Comparison of ENCODE assay signal across 10 cellular contexts in genomic region chr1:168535536-168535935, GRCh38. TPM values are rescaled to one million over a fixed set of nuclear protein-coding genes. Genes with fewer than 3 reads are reported as not detected.
DNase-seq lines count a peak whose midpoint lies in the region; ATAC-seq and TF ChIP-seq lines count a peak whose summit lies in the region.
"Had no signal": no experiment of that assay in that cellular context is flagged by ENCODE, and none has a peak within 500 bp of the region (broad histone marks: within the 10 kb centered on the region; RNA-seq: fewer than 3 reads in every experiment).

No MANE protein-coding gene starts in this region.

- DNase-seq in activated CD8-positive, alpha-beta memory T cell treated with anti-CD3 and anti-CD28 coated beads, Interleukin-2, amount 10 ng/mL, durations not matched to agents 7 days and 5 days: peak; percentile 71
- DNase-seq in activated CD8-positive, alpha-beta memory T cell treated with anti-CD3 and anti-CD28 coated beads, Interleukin-2, amount 50 U/mL, for 48 hours: no peak
- DNase-seq in GM20000 (ENCODE audit: low spot score) (no peak), NCI-H82 (lab: John Stamatoyannopoulos, UW) (no peak), RKO (ENCODE audit: low spot score) (no peak)

- H3K36me3 Mint-ChIP-seq in activated CD8-positive, alpha-beta memory T cell treated with anti-CD3 and anti-CD28 coated beads, Interleukin-2, amount 10 ng/mL, durations not matched to agents 7 days and 5 days: peaks cover 37% of the 10 kb centered on the region
- H3K36me3 Mint-ChIP-seq in T-helper 1 cell treated with Interleukin-12 subunit alpha and Interleukin-12 subunit beta and Interleukin-4 antibody, amounts not matched to agents 30 μg/mL and 1 μg/mL, for 36 hours (ENCODE audit: low read depth): peaks cover 23% of the 10 kb centered on the region
- H3K36me3 Mint-ChIP-seq in stimulated activated memory B cell treated with anti-CD40 and anti-IgM and Interleukin-4, amounts not matched to agents 10 μg/mL and 1 μg/mL and 100 μg/mL, for 72 hours: no peaks in the 10 kb centered on the region

- CTCF ChIA-PET in activated CD8-positive, alpha-beta memory T cell treated with anti-CD3 and anti-CD28 coated beads, Interleukin-2, amount 10 ng/mL, durations not matched to agents 7 days and 5 days (lab: Charles Lee): interaction anchor here (0.8 to 2.5 kb wide), 13 partner anchors 12 to 193 kb away, joined by 3 to 8 read pairs (median 4); no protein-coding TSS in a partner anchor

- peak overlapping the region; percentile 62 for H3K4me3 Mint-ChIP-seq in activated CD8-positive, alpha-beta memory T cell treated with anti-CD3 and anti-CD28 coated beads, Interleukin-2, amount 10 ng/mL, durations not matched to agents 7 days and 5 days
- peak overlapping the region; percentile 78 for H3K4me3 Mint-ChIP-seq in T-helper 1 cell treated with Interleukin-12 subunit alpha and Interleukin-12 subunit beta and Interleukin-4 antibody, amounts not matched to agents 30 μg/mL and 1 μg/mL, for 36 hours
- no peak overlapping the region for H3K4me3 Mint-ChIP-seq in stimulated activated memory B cell treated with anti-CD40 and anti-IgM and Interleukin-4, amounts not matched to agents 10 μg/mL and 1 μg/mL and 100 μg/mL, for 72 hours

- H3K27ac Mint-ChIP-seq in activated CD8-positive, alpha-beta memory T cell treated with anti-CD3 and anti-CD28 coated beads, Interleukin-2, amount 10 ng/mL, durations not matched to agents 7 days and 5 days: peak overlapping the region; percentile 93
- peak overlapping the region; percentile 92 for H3K27ac Mint-ChIP-seq in T-helper 1 cell treated with Interleukin-12 subunit alpha and Interleukin-12 subunit beta and Interleukin-4 antibody, amounts not matched to agents 30 μg/mL and 1 μg/mL, for 36 hours
- peak overlapping the region; percentile 35 for H3K27ac Mint-ChIP-seq in stimulated activated memory B cell treated with anti-CD40 and anti-IgM and Interleukin-4, amounts not matched to agents 10 μg/mL and 1 μg/mL and 100 μg/mL, for 72 hours

- H3K27me3 Mint-ChIP-seq in activated CD8-positive, alpha-beta memory T cell treated with anti-CD3 and anti-CD28 coated beads, Interleukin-2, amount 10 ng/mL, durations not matched to agents 7 days and 5 days: peaks cover 2% of the 10 kb centered on the region
- H3K27me3 Mint-ChIP-seq in T-helper 1 cell treated with Interleukin-12 subunit alpha and Interleukin-12 subunit beta and Interleukin-4 antibody, amounts not matched to agents 30 μg/mL and 1 μg/mL, for 36 hours (ENCODE audit: low read depth): peaks cover 10% of the 10 kb centered on the region
- H3K27me3 Mint-ChIP-seq in stimulated activated memory B cell treated with anti-CD40 and anti-IgM and Interleukin-4, amounts not matched to agents 10 μg/mL and 1 μg/mL and 100 μg/mL, for 72 hours: peaks cover 9% of the 10 kb centered on the region

- no peak for TF ChIP-seq CTCF in GM20000 (IDR thresholded peaks at IDR 0.05; ENCODE audit: extremely low read depth, missing control alignments)

- H3K4me1 Mint-ChIP-seq in activated CD8-positive, alpha-beta memory T cell treated with anti-CD3 and anti-CD28 coated beads, Interleukin-2, amount 10 ng/mL, durations not matched to agents 7 days and 5 days: peaks cover 52% of the 10 kb centered on the region
- peaks cover 44% of the 10 kb centered on the region for H3K4me1 Mint-ChIP-seq in T-helper 1 cell treated with Interleukin-12 subunit alpha and Interleukin-12 subunit beta and Interleukin-4 antibody, amounts not matched to agents 30 μg/mL and 1 μg/mL, for 36 hours (ENCODE audit: low read depth)
- peaks cover 9% of the 10 kb centered on the region for H3K4me1 Mint-ChIP-seq in stimulated activated memory B cell treated with anti-CD40 and anti-IgM and Interleukin-4, amounts not matched to agents 10 μg/mL and 1 μg/mL and 100 μg/mL, for 72 hours

- peaks cover 3% of the 10 kb centered on the region for H3K9me3 Mint-ChIP-seq in activated CD8-positive, alpha-beta memory T cell treated with anti-CD3 and anti-CD28 coated beads, Interleukin-2, amount 10 ng/mL, durations not matched to agents 7 days and 5 days (ENCODE audit: low read depth)
- peaks cover 17% of the 10 kb centered on the region for H3K9me3 Mint-ChIP-seq in T-helper 1 cell treated with Interleukin-12 subunit alpha and Interleukin-12 subunit beta and Interleukin-4 antibody, amounts not matched to agents 30 μg/mL and 1 μg/mL, for 36 hours
- no peaks in the 10 kb centered on the region for H3K9me3 Mint-ChIP-seq in stimulated activated memory B cell treated with anti-CD40 and anti-IgM and Interleukin-4, amounts not matched to agents 10 μg/mL and 1 μg/mL and 100 μg/mL, for 72 hours

- peak; percentile 95 for ATAC-seq in activated CD8-positive, alpha-beta memory T cell treated with anti-CD3 and anti-CD28 coated beads, Interleukin-2, amount 10 ng/mL, durations not matched to agents 7 days and 5 days
- peak; percentile 64 for ATAC-seq in HG02981 (IDR thresholded peaks at IDR 0.05; ENCODE audit: unreplicated experiment)
- no peak for ATAC-seq in stimulated activated memory B cell treated with anti-CD40 and anti-IgM and Interleukin-4, amounts not matched to agents 10 μg/mL and 1 μg/mL and 100 μg/mL, for 72 hours

RNA-seq across cellular contexts. Expression of gene XCL2, which starts 8.3 kb away (rescaled TPM):
- total RNA-seq in activated CD8-positive, alpha-beta memory T cell treated with anti-CD3 and anti-CD28 coated beads, Interleukin-2, amount 10 ng/mL, durations not matched to agents 7 days and 5 days: 10 to 100 TPM; 17.8 to 37.9 TPM
- total RNA-seq: HT-29, urinary bladder had no signal

RNA-seq across cellular contexts. Expression of gene XCL1, which starts 40.9 kb away (rescaled TPM):
- 10 to 100 TPM; 11.7 to 46.7 TPM for total RNA-seq in activated CD8-positive, alpha-beta memory T cell treated with anti-CD3 and anti-CD28 coated beads, Interleukin-2, amount 10 ng/mL, durations not matched to agents 7 days and 5 days
- total RNA-seq: HT-29, urinary bladder had no signal

Comparison
In these comparisons a context has a peak if more than half of its experiments do, and no peak if none do; other contexts are left out.
1. H3K27ac Mint-ChIP-seq: peak in every context shown above with its lines; median percentile 93 in activated CD8-positive, alpha-beta memory T cell treated with anti-CD3 and anti-CD28 coated beads, Interleukin-2, amount 10 ng/mL, durations not matched to agents 7 days and 5 days; 92 in T-helper 1 cell treated with Interleukin-12 subunit alpha and Interleukin-12 subunit beta and Interleukin-4 antibody, amounts not matched to agents 30 μg/mL and 1 μg/mL, for 36 hours; 35 in stimulated activated memory B cell treated with anti-CD40 and anti-IgM and Interleukin-4, amounts not matched to agents 10 μg/mL and 1 μg/mL and 100 μg/mL, for 72 hours.